In genomic region chr2:241096979-241097378, GRCh38 we compare ENCODE assay signal across 15 cellular contexts. TPM values are rescaled to one million over a fixed set of nuclear protein-coding genes. Genes with fewer than 3 reads are reported as not detected.
A peak's percentile ranks its signal among the peaks of the same experiment; 100 is the strongest.
DNase-seq lines count a peak whose midpoint lies in the region; ATAC-seq, FAIRE-seq and TF ChIP-seq lines count a peak whose summit lies in the region.
"Had no signal": no experiment of that assay in that cellular context is flagged by ENCODE, and none has a peak within 500 bp of the region (broad histone marks: within the 10 kb centered on the region; RNA-seq: fewer than 3 reads in every experiment).

No MANE protein-coding gene starts in this region.

- no peak for FAIRE-seq in H54 (lab: Jason Lieb, UNC)
- FAIRE-seq: urothelium cell line had no signal

- H3K27me3 Mint-ChIP-seq in activated CD8-positive, alpha-beta memory T cell treated with anti-CD3 and anti-CD28 coated beads, Interleukin-2, amount 10 ng/mL, durations not matched to agents 7 days and 5 days = no peaks in the 10 kb centered on the region

- H3K27ac Mint-ChIP-seq in activated CD8-positive, alpha-beta memory T cell treated with anti-CD3 and anti-CD28 coated beads, Interleukin-2, amount 10 ng/mL, durations not matched to agents 7 days and 5 days = peak overlapping the region; percentile 14

- H3K4me3 Mint-ChIP-seq in activated CD8-positive, alpha-beta memory T cell treated with anti-CD3 and anti-CD28 coated beads, Interleukin-2, amount 10 ng/mL, durations not matched to agents 7 days and 5 days = no peak overlapping the region

- no peak for ATAC-seq in activated CD8-positive, alpha-beta memory T cell treated with anti-CD3 and anti-CD28 coated beads, Interleukin-2, amount 10 ng/mL, durations not matched to agents 7 days and 5 days
- peak; percentile 54 for ATAC-seq in GM19452 (IDR thresholded peaks at IDR 0.05; ENCODE audit: unreplicated experiment)
- ATAC-seq in HG03354 (IDR thresholded peaks at IDR 0.05; ENCODE audit: poor library complexity, severe bottlenecking, unreplicated experiment) = peak; percentile 55
- peak; percentile 19 for ATAC-seq in esophagus mucosa
- ATAC-seq: foreskin keratinocyte had no signal

- peak; percentile 37 for DNase-seq in activated CD8-positive, alpha-beta memory T cell treated with anti-CD3 and anti-CD28 coated beads, Interleukin-2, amount 10 ng/mL, durations not matched to agents 7 days and 5 days
- DNase-seq in activated CD8-positive, alpha-beta memory T cell treated with anti-CD3 and anti-CD28 coated beads, Interleukin-2, amount 50 U/mL, for 4 hours = no peak
- no peak for DNase-seq in middle frontal gyrus (ENCODE audit: extremely low spot score, low spot score)
- DNase-seq in DMS 273 (lab: John Stamatoyannopoulos, UW; ENCODE audit: unreplicated experiment) = no peak
- DNase-seq in H54 (ENCODE audit: insufficient read length, low spot score) = no peak
- DNase-seq: ACHN; effector memory CD4-positive, alpha-beta T cell; foreskin keratinocyte; NCI-H2081; NCI-H82; SHP77 treated with DMSO at 0.1 percent for 48 hours had no signal

- no peaks in the 10 kb centered on the region for H3K9me3 Mint-ChIP-seq in activated CD8-positive, alpha-beta memory T cell treated with anti-CD3 and anti-CD28 coated beads, Interleukin-2, amount 10 ng/mL, durations not matched to agents 7 days and 5 days (ENCODE audit: low read depth)

- TF ChIP-seq POLR2A in H54 (IDR thresholded peaks at IDR 0.05; ENCODE audit: low read depth, low read length) = no peak

- CTCF ChIA-PET in activated CD8-positive, alpha-beta memory T cell treated with anti-CD3 and anti-CD28 coated beads, Interleukin-2, amount 10 ng/mL, durations not matched to agents 7 days and 5 days (lab: Charles Lee) = no interaction called here

- H3K36me3 Mint-ChIP-seq in activated CD8-positive, alpha-beta memory T cell treated with anti-CD3 and anti-CD28 coated beads, Interleukin-2, amount 10 ng/mL, durations not matched to agents 7 days and 5 days = peaks cover 35% of the 10 kb centered on the region

- H3K4me1 Mint-ChIP-seq in activated CD8-positive, alpha-beta memory T cell treated with anti-CD3 and anti-CD28 coated beads, Interleukin-2, amount 10 ng/mL, durations not matched to agents 7 days and 5 days = peaks cover 48% of the 10 kb centered on the region

RNA-seq across cellular contexts. Expression of gene MTERF4, which starts 5.1 kb away (rescaled TPM):
- 10 to 100 TPM; 31.5 to 33.0 TPM for total RNA-seq in activated CD8-positive, alpha-beta memory T cell treated with anti-CD3 and anti-CD28 coated beads, Interleukin-2, amount 10 ng/mL, durations not matched to agents 7 days and 5 days
- 23.7 TPM for total RNA-seq in esophagus mucosa

RNA-seq across cellular contexts. Expression of gene PASK, which starts 52.3 kb away (rescaled TPM):
- 10 to 100 TPM; 65.1 to 71.9 TPM for total RNA-seq in activated CD8-positive, alpha-beta memory T cell treated with anti-CD3 and anti-CD28 coated beads, Interleukin-2, amount 10 ng/mL, durations not matched to agents 7 days and 5 days
- 12.2 TPM for total RNA-seq in esophagus mucosa

RNA-seq across cellular contexts. Expression of gene PPP1R7, which starts 53.3 kb away (rescaled TPM):
- 10 to 100 TPM; 86.4 to 99.5 TPM for total RNA-seq in activated CD8-positive, alpha-beta memory T cell treated with anti-CD3 and anti-CD28 coated beads, Interleukin-2, amount 10 ng/mL, durations not matched to agents 7 days and 5 days
- total RNA-seq in esophagus mucosa = 74.7 TPM
